1 cellular context compared by ENCODE assay signal in the genomic region with DNA sequence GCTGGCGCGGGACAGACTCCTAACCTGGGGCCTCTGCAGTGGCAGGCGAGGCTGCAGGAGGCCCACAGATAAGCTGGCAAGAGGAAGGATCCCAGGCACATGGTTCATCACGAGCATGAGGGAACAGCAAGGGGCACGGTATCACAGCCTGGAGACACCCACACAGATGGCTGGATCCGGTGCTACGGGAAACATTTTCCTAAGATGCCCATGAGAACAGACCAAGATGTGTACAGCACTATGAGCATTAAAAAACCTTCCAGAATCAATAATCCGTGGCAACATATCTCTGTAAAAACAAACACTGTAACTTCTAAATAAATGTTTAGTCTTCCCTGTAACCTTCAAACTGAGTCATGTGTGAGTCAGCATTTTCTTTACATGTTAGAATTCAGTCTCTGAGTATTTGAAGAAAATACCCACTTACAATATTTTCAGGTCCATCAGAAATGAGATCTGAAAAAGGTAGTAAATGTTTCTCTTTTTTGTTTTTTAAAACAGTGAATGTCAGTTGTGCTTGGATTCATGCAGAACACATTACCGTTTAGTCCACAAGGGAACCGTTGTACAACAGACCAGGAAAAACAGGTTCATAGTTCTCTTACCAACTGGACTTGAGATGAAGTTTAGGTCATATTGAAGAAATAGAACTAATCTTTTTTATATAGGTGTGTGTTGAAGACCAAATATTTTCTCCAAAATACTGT.
A peak's percentile ranks its signal among the peaks of the same experiment; 100 is the strongest.
TF ChIP-seq lines count a peak whose summit lies in the region.

No MANE protein-coding gene starts in this region.

TF ChIP-seq in K562, 482 proteins besides CTCF, POLR2A, EP300 and RAD21 (continued from another document):
- TF ChIP-seq, protein P1, sequence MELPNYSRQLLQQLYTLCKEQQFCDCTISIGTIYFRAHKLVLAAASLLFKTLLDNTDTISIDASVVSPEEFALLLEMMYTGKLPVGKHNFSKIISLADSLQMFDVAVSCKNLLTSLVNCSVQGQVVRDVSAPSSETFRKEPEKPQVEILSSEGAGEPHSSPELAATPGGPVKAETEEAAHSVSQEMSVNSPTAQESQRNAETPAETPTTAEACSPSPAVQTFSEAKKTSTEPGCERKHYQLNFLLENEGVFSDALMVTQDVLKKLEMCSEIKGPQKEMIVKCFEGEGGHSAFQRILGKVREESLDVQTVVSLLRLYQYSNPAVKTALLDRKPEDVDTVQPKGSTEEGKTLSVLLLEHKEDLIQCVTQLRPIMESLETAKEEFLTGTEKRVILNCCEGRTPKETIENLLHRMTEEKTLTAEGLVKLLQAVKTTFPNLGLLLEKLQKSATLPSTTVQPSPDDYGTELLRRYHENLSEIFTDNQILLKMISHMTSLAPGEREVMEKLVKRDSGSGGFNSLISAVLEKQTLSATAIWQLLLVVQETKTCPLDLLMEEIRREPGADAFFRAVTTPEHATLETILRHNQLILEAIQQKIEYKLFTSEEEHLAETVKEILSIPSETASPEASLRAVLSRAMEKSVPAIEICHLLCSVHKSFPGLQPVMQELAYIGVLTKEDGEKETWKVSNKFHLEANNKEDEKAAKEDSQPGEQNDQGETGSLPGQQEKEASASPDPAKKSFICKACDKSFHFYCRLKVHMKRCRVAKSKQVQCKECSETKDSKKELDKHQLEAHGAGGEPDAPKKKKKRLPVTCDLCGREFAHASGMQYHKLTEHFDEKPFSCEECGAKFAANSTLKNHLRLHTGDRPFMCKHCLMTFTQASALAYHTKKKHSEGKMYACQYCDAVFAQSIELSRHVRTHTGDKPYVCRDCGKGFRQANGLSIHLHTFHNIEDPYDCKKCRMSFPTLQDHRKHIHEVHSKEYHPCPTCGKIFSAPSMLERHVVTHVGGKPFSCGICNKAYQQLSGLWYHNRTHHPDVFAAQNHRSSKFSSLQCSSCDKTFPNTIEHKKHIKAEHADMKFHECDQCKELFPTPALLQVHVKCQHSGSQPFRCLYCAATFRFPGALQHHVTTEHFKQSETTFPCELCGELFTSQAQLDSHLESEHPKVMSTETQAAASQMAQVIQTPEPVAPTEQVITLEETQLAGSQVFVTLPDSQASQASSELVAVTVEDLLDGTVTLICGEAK (IDR thresholded peaks at IDR 0.05), result no peak
- TF ChIP-seq, protein P1 (CRISPR knock-in tag; IDR thresholded peaks at IDR 0.05), result no peak
- TF ChIP-seq BACH1 (tag; IDR thresholded peaks at IDR 0.05) (peak; percentile 91), DDX20 (tag; IDR thresholded peaks at IDR 0.05; ENCODE audit: low read depth) (no peak), FOS (IDR thresholded peaks at IDR 0.05; ENCODE audit: extremely low read depth, insufficient read length) (no peak), EGR1 (conservative IDR thresholded peaks at IDR 0.05) (0 out of 2 replicates have a peak, but pooled peaks have one; percentile 17), C11orf30 (IDR thresholded peaks at IDR 0.05; ENCODE audit: low read depth) (peak; percentile 96), NFATC3 (IDR thresholded peaks at IDR 0.05) (no peak), SMARCC2 (IDR thresholded peaks at IDR 0.05; ENCODE audit: low read depth) (peak; percentile 35; the same call in 1 of the 2 replicates), L3MBTL2 (IDR thresholded peaks at IDR 0.05) (peak; percentile 63; the same call in 1 of the 2 replicates), CBX8 (IDR thresholded peaks at IDR 0.05; ENCODE audit: borderline replicate concordance, extremely low read depth, low read depth, low read length, poor library complexity, severe bottlenecking) (no peak), HCFC1 (IDR thresholded peaks at IDR 0.05; ENCODE audit: low read depth, low read length) (no peak), ZNF316 (IDR thresholded peaks at IDR 0.05) (peak; percentile 98), MAFG (tag; conservative IDR thresholded peaks at IDR 0.05) (peak; percentile 96), YY1 (IDR thresholded peaks at IDR 0.05; ENCODE audit: borderline replicate concordance in 1 of 3, control insufficient read depth in 1 of 3, extremely low read depth in 1 of 3, insufficient read depth in 3 of 3, insufficient read length in 1 of 3, insufficient replicate concordance in 2 of 3, low read depth in 1 of 3, low read length in 2 of 3) (no peak), MECOM (CRISPR knock-in tag; IDR thresholded peaks at IDR 0.05) (no peak), MTA2 (IDR thresholded peaks at IDR 0.05; ENCODE audit: low read depth) (no peak), ZNF354B (CRISPR knock-in tag; IDR thresholded peaks at IDR 0.05) (no peak), ZNF551 (CRISPR knock-in tag; IDR thresholded peaks at IDR 0.05) (no peak)
- TF ChIP-seq, protein P2, sequence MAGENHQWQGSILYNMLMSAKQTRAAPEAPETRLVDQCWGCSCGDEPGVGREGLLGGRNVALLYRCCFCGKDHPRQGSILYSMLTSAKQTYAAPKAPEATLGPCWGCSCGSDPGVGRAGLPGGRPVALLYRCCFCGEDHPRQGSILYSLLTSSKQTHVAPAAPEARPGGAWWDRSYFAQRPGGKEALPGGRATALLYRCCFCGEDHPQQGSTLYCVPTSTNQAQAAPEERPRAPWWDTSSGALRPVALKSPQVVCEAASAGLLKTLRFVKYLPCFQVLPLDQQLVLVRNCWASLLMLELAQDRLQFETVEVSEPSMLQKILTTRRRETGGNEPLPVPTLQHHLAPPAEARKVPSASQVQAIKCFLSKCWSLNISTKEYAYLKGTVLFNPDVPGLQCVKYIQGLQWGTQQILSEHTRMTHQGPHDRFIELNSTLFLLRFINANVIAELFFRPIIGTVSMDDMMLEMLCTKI (IDR thresholded peaks at IDR 0.05; ENCODE audit: partially characterized antibody), result no peak
- TF ChIP-seq, protein P3, sequence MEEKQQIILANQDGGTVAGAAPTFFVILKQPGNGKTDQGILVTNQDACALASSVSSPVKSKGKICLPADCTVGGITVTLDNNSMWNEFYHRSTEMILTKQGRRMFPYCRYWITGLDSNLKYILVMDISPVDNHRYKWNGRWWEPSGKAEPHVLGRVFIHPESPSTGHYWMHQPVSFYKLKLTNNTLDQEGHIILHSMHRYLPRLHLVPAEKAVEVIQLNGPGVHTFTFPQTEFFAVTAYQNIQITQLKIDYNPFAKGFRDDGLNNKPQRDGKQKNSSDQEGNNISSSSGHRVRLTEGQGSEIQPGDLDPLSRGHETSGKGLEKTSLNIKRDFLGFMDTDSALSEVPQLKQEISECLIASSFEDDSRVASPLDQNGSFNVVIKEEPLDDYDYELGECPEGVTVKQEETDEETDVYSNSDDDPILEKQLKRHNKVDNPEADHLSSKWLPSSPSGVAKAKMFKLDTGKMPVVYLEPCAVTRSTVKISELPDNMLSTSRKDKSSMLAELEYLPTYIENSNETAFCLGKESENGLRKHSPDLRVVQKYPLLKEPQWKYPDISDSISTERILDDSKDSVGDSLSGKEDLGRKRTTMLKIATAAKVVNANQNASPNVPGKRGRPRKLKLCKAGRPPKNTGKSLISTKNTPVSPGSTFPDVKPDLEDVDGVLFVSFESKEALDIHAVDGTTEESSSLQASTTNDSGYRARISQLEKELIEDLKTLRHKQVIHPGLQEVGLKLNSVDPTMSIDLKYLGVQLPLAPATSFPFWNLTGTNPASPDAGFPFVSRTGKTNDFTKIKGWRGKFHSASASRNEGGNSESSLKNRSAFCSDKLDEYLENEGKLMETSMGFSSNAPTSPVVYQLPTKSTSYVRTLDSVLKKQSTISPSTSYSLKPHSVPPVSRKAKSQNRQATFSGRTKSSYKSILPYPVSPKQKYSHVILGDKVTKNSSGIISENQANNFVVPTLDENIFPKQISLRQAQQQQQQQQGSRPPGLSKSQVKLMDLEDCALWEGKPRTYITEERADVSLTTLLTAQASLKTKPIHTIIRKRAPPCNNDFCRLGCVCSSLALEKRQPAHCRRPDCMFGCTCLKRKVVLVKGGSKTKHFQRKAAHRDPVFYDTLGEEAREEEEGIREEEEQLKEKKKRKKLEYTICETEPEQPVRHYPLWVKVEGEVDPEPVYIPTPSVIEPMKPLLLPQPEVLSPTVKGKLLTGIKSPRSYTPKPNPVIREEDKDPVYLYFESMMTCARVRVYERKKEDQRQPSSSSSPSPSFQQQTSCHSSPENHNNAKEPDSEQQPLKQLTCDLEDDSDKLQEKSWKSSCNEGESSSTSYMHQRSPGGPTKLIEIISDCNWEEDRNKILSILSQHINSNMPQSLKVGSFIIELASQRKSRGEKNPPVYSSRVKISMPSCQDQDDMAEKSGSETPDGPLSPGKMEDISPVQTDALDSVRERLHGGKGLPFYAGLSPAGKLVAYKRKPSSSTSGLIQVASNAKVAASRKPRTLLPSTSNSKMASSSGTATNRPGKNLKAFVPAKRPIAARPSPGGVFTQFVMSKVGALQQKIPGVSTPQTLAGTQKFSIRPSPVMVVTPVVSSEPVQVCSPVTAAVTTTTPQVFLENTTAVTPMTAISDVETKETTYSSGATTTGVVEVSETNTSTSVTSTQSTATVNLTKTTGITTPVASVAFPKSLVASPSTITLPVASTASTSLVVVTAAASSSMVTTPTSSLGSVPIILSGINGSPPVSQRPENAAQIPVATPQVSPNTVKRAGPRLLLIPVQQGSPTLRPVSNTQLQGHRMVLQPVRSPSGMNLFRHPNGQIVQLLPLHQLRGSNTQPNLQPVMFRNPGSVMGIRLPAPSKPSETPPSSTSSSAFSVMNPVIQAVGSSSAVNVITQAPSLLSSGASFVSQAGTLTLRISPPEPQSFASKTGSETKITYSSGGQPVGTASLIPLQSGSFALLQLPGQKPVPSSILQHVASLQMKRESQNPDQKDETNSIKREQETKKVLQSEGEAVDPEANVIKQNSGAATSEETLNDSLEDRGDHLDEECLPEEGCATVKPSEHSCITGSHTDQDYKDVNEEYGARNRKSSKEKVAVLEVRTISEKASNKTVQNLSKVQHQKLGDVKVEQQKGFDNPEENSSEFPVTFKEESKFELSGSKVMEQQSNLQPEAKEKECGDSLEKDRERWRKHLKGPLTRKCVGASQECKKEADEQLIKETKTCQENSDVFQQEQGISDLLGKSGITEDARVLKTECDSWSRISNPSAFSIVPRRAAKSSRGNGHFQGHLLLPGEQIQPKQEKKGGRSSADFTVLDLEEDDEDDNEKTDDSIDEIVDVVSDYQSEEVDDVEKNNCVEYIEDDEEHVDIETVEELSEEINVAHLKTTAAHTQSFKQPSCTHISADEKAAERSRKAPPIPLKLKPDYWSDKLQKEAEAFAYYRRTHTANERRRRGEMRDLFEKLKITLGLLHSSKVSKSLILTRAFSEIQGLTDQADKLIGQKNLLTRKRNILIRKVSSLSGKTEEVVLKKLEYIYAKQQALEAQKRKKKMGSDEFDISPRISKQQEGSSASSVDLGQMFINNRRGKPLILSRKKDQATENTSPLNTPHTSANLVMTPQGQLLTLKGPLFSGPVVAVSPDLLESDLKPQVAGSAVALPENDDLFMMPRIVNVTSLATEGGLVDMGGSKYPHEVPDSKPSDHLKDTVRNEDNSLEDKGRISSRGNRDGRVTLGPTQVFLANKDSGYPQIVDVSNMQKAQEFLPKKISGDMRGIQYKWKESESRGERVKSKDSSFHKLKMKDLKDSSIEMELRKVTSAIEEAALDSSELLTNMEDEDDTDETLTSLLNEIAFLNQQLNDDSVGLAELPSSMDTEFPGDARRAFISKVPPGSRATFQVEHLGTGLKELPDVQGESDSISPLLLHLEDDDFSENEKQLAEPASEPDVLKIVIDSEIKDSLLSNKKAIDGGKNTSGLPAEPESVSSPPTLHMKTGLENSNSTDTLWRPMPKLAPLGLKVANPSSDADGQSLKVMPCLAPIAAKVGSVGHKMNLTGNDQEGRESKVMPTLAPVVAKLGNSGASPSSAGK (IDR thresholded peaks at IDR 0.05), result peak; percentile 71
- TF ChIP-seq, protein P4, sequence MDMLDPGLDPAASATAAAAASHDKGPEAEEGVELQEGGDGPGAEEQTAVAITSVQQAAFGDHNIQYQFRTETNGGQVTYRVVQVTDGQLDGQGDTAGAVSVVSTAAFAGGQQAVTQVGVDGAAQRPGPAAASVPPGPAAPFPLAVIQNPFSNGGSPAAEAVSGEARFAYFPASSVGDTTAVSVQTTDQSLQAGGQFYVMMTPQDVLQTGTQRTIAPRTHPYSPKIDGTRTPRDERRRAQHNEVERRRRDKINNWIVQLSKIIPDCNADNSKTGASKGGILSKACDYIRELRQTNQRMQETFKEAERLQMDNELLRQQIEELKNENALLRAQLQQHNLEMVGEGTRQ (CRISPR knock-in tag; IDR thresholded peaks at IDR 0.05), result no peak
- TF ChIP-seq, protein P5, sequence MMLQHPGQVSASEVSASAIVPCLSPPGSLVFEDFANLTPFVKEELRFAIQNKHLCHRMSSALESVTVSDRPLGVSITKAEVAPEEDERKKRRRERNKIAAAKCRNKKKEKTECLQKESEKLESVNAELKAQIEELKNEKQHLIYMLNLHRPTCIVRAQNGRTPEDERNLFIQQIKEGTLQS (IDR thresholded peaks at IDR 0.05), result peak; percentile 48
- TF ChIP-seq, protein P5 (CRISPR knock-in tag; conservative IDR thresholded peaks at IDR 0.05), result no peak
